ENCODE assay signal across 7 cellular contexts in the genomic region with DNA sequence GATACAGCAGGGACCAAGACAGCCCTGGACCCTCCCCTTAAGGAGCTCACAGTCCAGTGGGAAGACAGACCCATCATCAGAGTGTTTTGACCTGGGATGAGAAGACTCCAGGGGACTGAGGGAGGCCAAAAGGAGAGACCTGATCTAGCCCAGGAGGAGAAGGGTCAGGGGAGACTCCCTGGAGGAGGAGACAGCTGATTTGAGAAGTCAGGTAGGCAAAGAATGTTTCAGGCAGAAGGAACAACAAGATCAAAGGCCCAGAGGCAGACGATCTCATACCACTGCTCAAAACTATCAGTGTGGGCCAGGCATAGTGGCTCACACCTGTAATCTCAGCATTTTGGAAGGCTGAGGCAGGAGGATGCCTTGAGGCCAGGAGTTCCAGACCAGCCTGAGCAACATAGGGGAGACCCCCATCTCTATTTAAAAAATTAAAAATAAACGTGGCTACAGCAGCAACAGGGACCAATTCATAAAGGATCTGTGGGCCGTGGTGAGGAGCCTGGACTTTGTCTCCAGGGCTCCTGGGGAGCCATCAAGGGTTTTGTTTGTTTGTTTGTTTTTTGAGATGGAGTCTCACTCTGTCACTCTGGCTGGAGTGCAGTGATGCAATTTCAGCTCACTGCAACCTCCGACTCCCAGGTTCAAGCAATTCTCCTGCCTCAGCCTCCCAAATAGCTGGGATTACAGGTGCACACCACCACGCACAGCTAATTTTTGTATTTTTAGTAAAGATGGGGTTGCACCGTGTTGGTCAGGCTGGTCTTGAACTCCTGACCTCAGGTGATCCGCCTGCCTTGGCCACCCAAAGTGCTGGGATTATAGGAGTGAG. TPM values are rescaled to one million over a fixed set of nuclear protein-coding genes. Genes with fewer than 3 reads are reported as not detected.
DNase-seq lines count a peak whose midpoint lies in the region; ATAC-seq and TF ChIP-seq lines count a peak whose summit lies in the region.
"Had no signal": no experiment of that assay in that cellular context is flagged by ENCODE, and none has a peak within 500 bp of the region (broad histone marks: within the 10 kb centered on the region; RNA-seq: fewer than 3 reads in every experiment).

No MANE protein-coding gene starts in this region.

- no peaks in the 10 kb centered on the region for H3K27me3 ChIP-seq in BLaER1 treated with 17β-estradiol and CSF1 and Interleukin-3, amounts not matched to agents 10 nM and 100 nM
- H3K27me3 ChIP-seq in PC-9 (ENCODE audit: insufficient read depth, low read depth) (no peaks in the 10 kb centered on the region), mesenchymal stem cell (ENCODE audit: control insufficient read depth in 1 of 2, insufficient read depth in 1 of 2, low read length in 2 of 2) (no peaks in the 10 kb centered on the region), heart left ventricle (no peaks in the 10 kb centered on the region)

- WGBS in mesenchymal stem cell: 74% methylated on average over 6 of the region's 7 CpGs
- WGBS in heart left ventricle, 4 donors: 76 to 83% (median 79%) methylated on average over 7 of the region's 7 CpGs

- H3K27ac ChIP-seq in BLaER1 treated with 17β-estradiol and CSF1 and Interleukin-3, amounts not matched to agents 10 nM and 100 nM: peak overlapping the region in 7 of 11 experiments; percentile 2 to 57 (median 40); a peak in 10 of 22 replicates
- no peak overlapping the region for H3K27ac ChIP-seq in PC-9
- H3K27ac ChIP-seq in mesenchymal stem cell (ENCODE audit: low read length, poor library complexity, severe bottlenecking): no peak overlapping the region
- H3K27ac ChIP-seq in heart left ventricle: peak overlapping the region in 2 of 12 donors; percentile 88 to 93

- H4K20me1 ChIP-seq in BLaER1 treated with 17β-estradiol and CSF1 and Interleukin-3, amounts not matched to agents 10 nM and 100 nM: peaks cover 0 to 21% (median 11%) of the 10 kb centered on the region in 11 experiments; a peak in 14 of 22 replicates
- no peaks in the 10 kb centered on the region; the same call in 1 of the 2 replicates for H4K20me1 ChIP-seq in PC-9 (ENCODE audit: insufficient read depth)

- H2BK15ac ChIP-seq in mesenchymal stem cell (ENCODE audit: low read depth, poor library complexity, severe bottlenecking): no peak overlapping the region

- no peaks in the 10 kb centered on the region for H3K9me3 ChIP-seq in BLaER1 treated with 17β-estradiol and CSF1 and Interleukin-3, amounts not matched to agents 10 nM and 100 nM (replicated peaks in 1 of 11)
- H3K9me3 ChIP-seq in PC-9 (ENCODE audit: insufficient read depth, low read depth) (no peaks in the 10 kb centered on the region), mesenchymal stem cell (ENCODE audit: control insufficient read depth, low read length) (no peaks in the 10 kb centered on the region), heart left ventricle (no peaks in the 10 kb centered on the region)

- TF ChIP-seq POLR2A in heart left ventricle (IDR thresholded peaks at IDR 0.05): no peak

- H3K9ac ChIP-seq in BLaER1 treated with 17β-estradiol and CSF1 and Interleukin-3, amounts not matched to agents 10 nM and 100 nM: peak overlapping the region in 4 of 11 experiments; percentile 0 to 35 (median 16); a peak in 1 of 22 replicates
- H3K9ac ChIP-seq in mesenchymal stem cell (ENCODE audit: low read length): no peak overlapping the region

- BruUV-seq in PC-9 (replicated peaks; lab: Mats Ljungman, UMichigan): no TSS peak

- H3K18ac ChIP-seq in mesenchymal stem cell (ENCODE audit: low read depth in 1 of 2, low read length in 2 of 2): no peak overlapping the region

- H2BK120ac ChIP-seq in mesenchymal stem cell (ENCODE audit: low read depth, low read length): no peak overlapping the region

- H2AFZ ChIP-seq in PC-9 (no peak overlapping the region), mesenchymal stem cell (ENCODE audit: low read depth, low read length) (no peak overlapping the region)

- H2BK12ac ChIP-seq in mesenchymal stem cell (ENCODE audit: low read length in 2 of 2): peak overlapping the region; percentile 4 to 34

- H3K79me1 ChIP-seq in mesenchymal stem cell (replicated peaks; ENCODE audit: low read length, poor library complexity, severe bottlenecking): peaks cover 4% of the 10 kb centered on the region

- peak overlapping the region; percentile 85 to 100 (median 91) for H3K4me2 ChIP-seq in BLaER1 treated with 17β-estradiol and CSF1 and Interleukin-3, amounts not matched to agents 10 nM and 100 nM
- H3K4me2 ChIP-seq in PC-9: peak overlapping the region; percentile 94; the same call in 1 of the 2 replicates
- H3K4me2 ChIP-seq in mesenchymal stem cell (ENCODE audit: low read length, poor library complexity, severe bottlenecking): no peak overlapping the region

- TF ChIP-seq CTCF in PC-9 (conservative IDR thresholded peaks at IDR 0.05) (no peak), heart left ventricle (IDR thresholded peaks at IDR 0.05) (no peak)

- H3K36me3 ChIP-seq in BLaER1 treated with 17β-estradiol and CSF1 and Interleukin-3, amounts not matched to agents 10 nM and 100 nM: peaks cover 9 to 17% (median 14%) of the 10 kb centered on the region in 11 experiments
- H3K36me3 ChIP-seq in PC-9 (ENCODE audit: low read depth): no peaks in the 10 kb centered on the region
- H3K36me3 ChIP-seq in mesenchymal stem cell (ENCODE audit: control insufficient read depth in 1 of 2, insufficient read depth in 2 of 2, low read depth in 1 of 2, low read length in 2 of 2): peaks cover 1 to 9% of the 10 kb centered on the region in 2 experiments
- peaks cover 0 to 13% (median under 1%) of the 10 kb centered on the region in 9 donors for H3K36me3 ChIP-seq in heart left ventricle

- H3K14ac ChIP-seq in mesenchymal stem cell (ENCODE audit: low read length in 2 of 2): no peak overlapping the region

- no peaks in the 10 kb centered on the region for H3K9me2 ChIP-seq in PC-9 (ENCODE audit: insufficient read depth)

- H3K4me1 ChIP-seq in BLaER1 treated with 17β-estradiol and CSF1 and Interleukin-3, amounts not matched to agents 10 nM and 100 nM: peaks cover 73 to 89% (median 82%) of the 10 kb centered on the region in 10 experiments
- H3K4me1 ChIP-seq in PC-9 (replicated peaks; ENCODE audit: insufficient read depth) (peaks cover 17% of the 10 kb centered on the region), mesenchymal stem cell (ENCODE audit: control insufficient read depth, insufficient read depth, low read depth, low read length) (peaks cover 23% of the 10 kb centered on the region), heart left ventricle (peaks cover 0 to 66% (median 32%) of the 10 kb centered on the region in 12 donors)

- peaks cover 15% of the 10 kb centered on the region; the same call in 1 of the 2 replicates for H3F3A ChIP-seq in PC-9 (ENCODE audit: insufficient read depth, low read depth)

- H2BK5ac ChIP-seq in mesenchymal stem cell (ENCODE audit: low read depth, low read length, poor library complexity, severe bottlenecking): no peak overlapping the region

- H4K91ac ChIP-seq in mesenchymal stem cell (ENCODE audit: low read length): no peak overlapping the region

- intact Hi-C loops in PC-9 (cut with micrococcal nuclease; ENCODE audit: unreplicated experiment) (loop anchor here (2.0 kb wide), 1 partner anchor 71 kb away; no protein-coding TSS in a partner anchor), heart left ventricle (cut with DNase I) (loop anchor here in 1 of 10 donors (5.0 kb wide), 1 partner anchor 101 kb away; a partner anchor contains a TSS)

- H2AK5ac ChIP-seq in mesenchymal stem cell (ENCODE audit: low read length, severe bottlenecking): no peak overlapping the region

- H3K79me2 ChIP-seq in PC-9 (ENCODE audit: low read depth): peaks cover 27% of the 10 kb centered on the region

- no peak for DNase-seq in PC-9
- no peak for DNase-seq in mesenchymal stem cell
- no peak for DNase-seq in NCI-H2029 (lab: John Stamatoyannopoulos, UW)
- no peak for DNase-seq in heart left ventricle

- no peak overlapping the region for H3K4ac ChIP-seq in mesenchymal stem cell (ENCODE audit: low read depth in 1 of 2, low read length in 2 of 2)

- POLR2A ChIA-PET in PC-9 (lab: Charles Lee; ENCODE audit: unreplicated experiment): no interaction called here

- no peak for ATAC-seq in GM21825 (IDR thresholded peaks at IDR 0.05; ENCODE audit: unreplicated experiment)
- ATAC-seq in heart left ventricle: no peak

- H4K8ac ChIP-seq in mesenchymal stem cell (ENCODE audit: low read length): peak overlapping the region; percentile 4

- no peak overlapping the region for H3K23ac ChIP-seq in mesenchymal stem cell (ENCODE audit: low read length in 2 of 2)

- CTCF ChIA-PET in PC-9 (lab: Charles Lee): no interaction called here

- 0 out of 20 replicates have a peak overlapping the region, but pooled peaks of 2 of the 10 experiments have one; percentile 68 to 75 for H3K4me3 ChIP-seq in BLaER1 treated with 17β-estradiol and CSF1 and Interleukin-3, amounts not matched to agents 10 nM and 100 nM
- H3K4me3 ChIP-seq in PC-9 (no peak overlapping the region), mesenchymal stem cell (ENCODE audit: insufficient read depth in 1 of 2, low read depth in 1 of 2, low read length in 2 of 2) (no peak overlapping the region), heart left ventricle (no peak overlapping the region)
- H3K4me3 ChIP-seq: lung had no signal

RNA-seq across cellular contexts. Expression of a gene that starts 2.2 kb away (rescaled TPM):
- total RNA-seq in PC-9 (2021): 441 and 489 TPM in 2 replicates
- polyA plus RNA-seq in mesenchymal stem cell (2013, experiment 1 of 2): 690 TPM
- 727 TPM for polyA plus RNA-seq in mesenchymal stem cell (2013, experiment 2 of 2)
- 1,000 to 10,000 TPM in 8 of 9 donors, 100 to 1,000 TPM in 1; 944 to 3,219 (median 1,334) TPM for total RNA-seq in heart left ventricle
- polyA plus RNA-seq in heart left ventricle: 1,000 to 10,000 TPM; 1,378 to 4,659 TPM

RNA-seq across cellular contexts. Expression of a gene that starts 4.4 kb away (rescaled TPM):
- total RNA-seq in PC-9 (2021): 1.8 and 2.1 TPM in 2 replicates
- polyA plus RNA-seq in mesenchymal stem cell (2013, experiment 1 of 2): 2.4 TPM
- 3.2 TPM for polyA plus RNA-seq in mesenchymal stem cell (2013, experiment 2 of 2)
- 1 to 10 TPM in 1 of 9 donors, under 1 TPM in 6, not detected in 2; 0.23 to 1.6 (median 0.62) TPM for total RNA-seq in heart left ventricle
- 1 to 10 TPM in 1 of 2 donors, under 1 TPM in 1; 0.46 to 1.3 TPM for polyA plus RNA-seq in heart left ventricle

RNA-seq across cellular contexts. Expression of a gene that starts 17.1 kb away (rescaled TPM):
- total RNA-seq in PC-9 (2021) (110 and 153 TPM in 2 replicates), heart left ventricle (10 to 100 TPM; 47.4 to 70.0 (median 57.5) TPM)
- 45.9 TPM for polyA plus RNA-seq in mesenchymal stem cell (2013, experiment 1 of 2)
- polyA plus RNA-seq in mesenchymal stem cell (2013, experiment 2 of 2): 46.1 TPM
- polyA plus RNA-seq in heart left ventricle: 10 to 100 TPM; 63.1 to 89.2 TPM

RNA-seq across cellular contexts. Expression of a gene that starts 20.4 kb away (rescaled TPM):
- 0.65 and 1.6 TPM in 2 replicates for total RNA-seq in PC-9 (2021)
- 0.03 TPM for polyA plus RNA-seq in mesenchymal stem cell (2013, experiment 1 of 2)
- polyA plus RNA-seq in mesenchymal stem cell (2013, experiment 2 of 2): 0.05 TPM
- not detected for total RNA-seq in heart left ventricle
- not detected for polyA plus RNA-seq in heart left ventricle
- total RNA-seq: lung had no signal

RNA-seq across cellular contexts. Expression of a gene that starts 33.4 kb away (rescaled TPM):
- total RNA-seq in PC-9 (2021) (21.7 and 23.5 TPM in 2 replicates), heart left ventricle (1 to 10 TPM; 1.9 to 9.0 (median 3.9) TPM)
- polyA plus RNA-seq in mesenchymal stem cell (2013, experiment 1 of 2): 2.4 TPM
- 2.5 TPM for polyA plus RNA-seq in mesenchymal stem cell (2013, experiment 2 of 2)
- polyA plus RNA-seq in heart left ventricle: 1 to 10 TPM; 3.8 to 4.9 TPM

Comparison
In these comparisons a context has a peak if more than half of its experiments do, and no peak if none do; other contexts are left out.
1. H3K27ac ChIP-seq: peak in BLaER1 treated with 17β-estradiol and CSF1 and Interleukin-3, amounts not matched to agents 10 nM and 100 nM (7 of 11); none in PC-9 (single experiment) and mesenchymal stem cell (single experiment).